In the genomic region with DNA sequence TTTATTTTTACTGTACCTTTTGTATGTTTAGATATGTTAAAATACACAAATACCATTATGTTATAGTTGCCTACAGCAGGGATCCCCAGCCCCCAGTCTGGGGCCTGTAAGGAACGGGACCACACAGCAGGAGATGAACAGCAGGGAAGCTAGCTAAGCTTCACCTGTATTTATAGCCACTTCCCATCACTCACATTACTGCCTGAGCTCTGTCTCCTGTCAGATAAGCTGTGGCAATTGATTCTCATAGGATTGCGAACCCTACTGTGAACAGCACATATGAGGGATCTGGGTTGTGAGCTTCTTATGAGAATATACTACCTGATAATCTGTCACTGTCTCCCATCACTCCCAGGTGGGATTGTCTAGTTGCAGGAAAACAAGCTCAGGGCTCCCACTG, we compare ENCODE assay signal across 19 cellular contexts.
DNase-seq lines count a peak whose midpoint lies in the region; ATAC-seq, FAIRE-seq and TF ChIP-seq lines count a peak whose summit lies in the region.
"Had no signal": no experiment of that assay in that cellular context is flagged by ENCODE, and none has a peak within 500 bp of the region (broad histone marks: within the 10 kb centered on the region; RNA-seq: fewer than 3 reads in every experiment).

No MANE protein-coding gene starts in this region.

- FAIRE-seq in kidney (lab: Jason Lieb, UNC), result no peak
- FAIRE-seq: G401.6, GM12891, H1 had no signal

- CTCF ChIA-PET in HEK293 (lab: Yijun Ruan, JAX), result interaction anchor here (1.0 kb wide), 1 partner anchor 293 kb away, joined by 5 read pairs; no protein-coding TSS in a partner anchor
- CTCF ChIA-PET in WTC11 (lab: Charles Lee), result interaction anchor here (0.6 kb wide), 1 partner anchor 60 kb away, joined by 3 read pairs; no protein-coding TSS in a partner anchor

- peaks cover 9% of the 10 kb centered on the region for H3K4me1 Mint-ChIP-seq in WTC11
- no peaks in the 10 kb centered on the region for H3K4me1 Mint-ChIP-seq in activated T-helper 17 cell treated with anti-CD3 and anti-CD28 coated beads, Interleukin-2, amount 50 U/mL, for 72 hours
- H3K4me1 Mint-ChIP-seq: B cell, IgD-negative memory B cell had no signal

- H3K36me3 Mint-ChIP-seq in WTC11, result no peaks in the 10 kb centered on the region
- H3K36me3 Mint-ChIP-seq in activated T-helper 17 cell treated with anti-CD3 and anti-CD28 coated beads, Interleukin-2, amount 50 U/mL, for 72 hours (ENCODE audit: low read depth), result no peaks in the 10 kb centered on the region
- H3K36me3 Mint-ChIP-seq: IgD-negative memory B cell had no signal

- DNase-seq in COR-L47 (lab: John Stamatoyannopoulos, UW), result peak; percentile 18
- peak; percentile 2 for DNase-seq in NCI-H345 treated with DMSO at 0.1 percent for 48 hours (lab: John Stamatoyannopoulos, UW; ENCODE audit: unreplicated experiment)
- DNase-seq in WTC11 (ENCODE audit: low spot score), result no peak
- no peak for DNase-seq in GM20000 (ENCODE audit: low spot score)
- no peak for DNase-seq in kidney
- DNase-seq: ACHN; C1 segment of cervical spinal cord; CD4-positive, alpha-beta T cell; DMS153; DMS79 treated with DMSO at 0.1 percent for 48 hours; EL; HCEC 1CT had no signal

- no peak overlapping the region for H3K9ac ChIP-seq in kidney (ENCODE audit: low read length in 2 of 2)

- H3K27ac Mint-ChIP-seq in WTC11, result no peak overlapping the region
- no peak overlapping the region for H3K27ac Mint-ChIP-seq in activated T-helper 17 cell treated with anti-CD3 and anti-CD28 coated beads, Interleukin-2, amount 50 U/mL, for 72 hours
- H3K27ac Mint-ChIP-seq: B cell; CD4-positive, alpha-beta T cell; IgD-negative memory B cell had no signal

- H3K4me3 Mint-ChIP-seq in WTC11, result no peak overlapping the region
- no peak overlapping the region for H3K4me3 Mint-ChIP-seq in activated T-helper 17 cell treated with anti-CD3 and anti-CD28 coated beads, Interleukin-2, amount 50 U/mL, for 72 hours
- H3K4me3 Mint-ChIP-seq: B cell; CD4-positive, alpha-beta T cell; IgD-negative memory B cell had no signal

- no peak for ATAC-seq in WTC11
- no peak for ATAC-seq in activated T-helper 17 cell treated with anti-CD3 and anti-CD28 coated beads, Interleukin-2, amount 50 U/mL, for 72 hours (replicated peaks)

- H3K9me3 Mint-ChIP-seq in WTC11, result no peaks in the 10 kb centered on the region
- no peaks in the 10 kb centered on the region for H3K9me3 Mint-ChIP-seq in activated T-helper 17 cell treated with anti-CD3 and anti-CD28 coated beads, Interleukin-2, amount 50 U/mL, for 72 hours
- H3K9me3 Mint-ChIP-seq: CD4-positive, alpha-beta T cell had no signal

- TF ChIP-seq CTCF in HEK293 (tag by site-specific recombination; IDR thresholded peaks at IDR 0.05) (no peak), WTC11 (IDR thresholded peaks at IDR 0.05) (no peak), GM20000 (IDR thresholded peaks at IDR 0.05; ENCODE audit: extremely low read depth, missing control alignments) (no peak), kidney (IDR thresholded peaks at IDR 0.05; ENCODE audit: borderline replicate concordance, extremely low read depth, insufficient read depth) (no peak)

- H3K9me3 ChIP-seq in HEK293 (ENCODE audit: control insufficient read depth, insufficient read depth, low read depth, low read length), result no peaks in the 10 kb centered on the region
- no peaks in the 10 kb centered on the region for H3K9me3 ChIP-seq in kidney (ENCODE audit: control insufficient read depth in 1 of 2, low read length in 2 of 2)

- no peak overlapping the region for H3K27ac ChIP-seq in HEK293 (ENCODE audit: extremely low read depth, low read depth, low read length)
- H3K27ac ChIP-seq in kidney (ENCODE audit: low read depth in 2 of 2, low read length in 2 of 2), result no peak overlapping the region

- POLR2A ChIA-PET in HEK293 (lab: Yijun Ruan, JAX), result interaction anchor here (0.8 kb wide), 1 partner anchor 11 kb away, joined by 4 read pairs; no protein-coding TSS in a partner anchor
- POLR2A ChIA-PET in WTC11 (lab: Charles Lee), result interaction anchor here (0.6 kb wide), 1 partner anchor 244 kb away, joined by 4 read pairs; no protein-coding TSS in a partner anchor

- H3K36me3 ChIP-seq in HEK293 (ENCODE audit: control insufficient read depth in 2 of 2, insufficient read depth in 1 of 2, low read length in 2 of 2) (no peaks in the 10 kb centered on the region), kidney (ENCODE audit: control insufficient read depth in 1 of 2, insufficient read depth in 2 of 2, low read length in 2 of 2) (no peaks in the 10 kb centered on the region)

- H3K27me3 Mint-ChIP-seq in WTC11 (ENCODE audit: low read depth), result no peaks in the 10 kb centered on the region
- H3K27me3 Mint-ChIP-seq in activated T-helper 17 cell treated with anti-CD3 and anti-CD28 coated beads, Interleukin-2, amount 50 U/mL, for 72 hours, result no peaks in the 10 kb centered on the region
- H3K27me3 Mint-ChIP-seq: B cell; CD4-positive, alpha-beta T cell; IgD-negative memory B cell had no signal

- H3K4me1 ChIP-seq in HEK293 (ENCODE audit: control insufficient read depth, insufficient read depth, low read length), result peaks cover 10% of the 10 kb centered on the region; the same call in 1 of the 2 replicates
- no peaks in the 10 kb centered on the region for H3K4me1 ChIP-seq in kidney (ENCODE audit: control insufficient read depth in 1 of 2, insufficient read depth in 1 of 2, low read depth in 1 of 2, low read length in 2 of 2)

- no peak overlapping the region for H3K4me3 ChIP-seq in HEK293 (ENCODE audit: low read depth, low read length)
- no peak overlapping the region for H3K4me3 ChIP-seq in kidney (ENCODE audit: low read length in 2 of 2)

- intact Hi-C loops in kidney (cut with DNase I), result no loop called here

TF ChIP-seq in HEK293, 187 proteins besides CTCF, POLR2A, EP300 and RAD21:
- TF ChIP-seq ZIC2 (tag by site-specific recombination; IDR thresholded peaks at IDR 0.05), result peak; percentile 68
- TF ChIP-seq, protein P1, sequence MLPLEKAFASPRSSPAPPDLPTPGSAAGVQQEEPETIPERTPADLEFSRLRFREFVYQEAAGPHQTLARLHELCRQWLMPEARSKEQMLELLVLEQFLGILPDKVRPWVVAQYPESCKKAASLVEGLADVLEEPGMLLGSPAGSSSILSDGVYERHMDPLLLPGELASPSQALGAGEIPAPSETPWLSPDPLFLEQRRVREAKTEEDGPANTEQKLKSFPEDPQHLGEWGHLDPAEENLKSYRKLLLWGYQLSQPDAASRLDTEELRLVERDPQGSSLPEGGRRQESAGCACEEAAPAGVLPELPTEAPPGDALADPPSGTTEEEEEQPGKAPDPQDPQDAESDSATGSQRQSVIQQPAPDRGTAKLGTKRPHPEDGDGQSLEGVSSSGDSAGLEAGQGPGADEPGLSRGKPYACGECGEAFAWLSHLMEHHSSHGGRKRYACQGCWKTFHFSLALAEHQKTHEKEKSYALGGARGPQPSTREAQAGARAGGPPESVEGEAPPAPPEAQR (tag by site-specific recombination; IDR thresholded peaks at IDR 0.05), result no peak

TF ChIP-seq in WTC11, 78 proteins besides CTCF, POLR2A, EP300 and RAD21 (continues in another document):
- no peak for TF ChIP-seq CDX4 (CRISPR knock-in tag; IDR thresholded peaks at IDR 0.05; ENCODE audit: borderline replicate concordance)
- no peak for TF ChIP-seq HMGXB4 (CRISPR knock-in tag; IDR thresholded peaks at IDR 0.05)
- TF ChIP-seq IRF2 (CRISPR knock-in tag; IDR thresholded peaks at IDR 0.05; ENCODE audit: borderline replicate concordance, low read depth), result no peak
- TF ChIP-seq NFATC4 (CRISPR knock-in tag; IDR thresholded peaks at IDR 0.05), result no peak

Comparison
In these comparisons a context has a peak if more than half of its experiments do, and no peak if none do; other contexts are left out.
1. DNase-seq: peak in COR-L47 (single experiment) and NCI-H345 treated with DMSO at 0.1 percent for 48 hours (single experiment); none in WTC11 (single experiment), GM20000 (single experiment) and kidney (single experiment).